19 cellular contexts compared by ENCODE assay signal in genomic region chr2:10655074-10655840, GRCh38. TPM values are rescaled to one million over a fixed set of nuclear protein-coding genes. Genes with fewer than 3 reads are reported as not detected.
DNase-seq lines count a peak whose midpoint lies in the region; ATAC-seq lines count a peak whose summit lies in the region.
"Had no signal": no experiment of that assay in that cellular context is flagged by ENCODE, and none has a peak within 500 bp of the region (broad histone marks: within the 10 kb centered on the region; RNA-seq: fewer than 3 reads in every experiment).

No MANE protein-coding gene starts in this region.

- no peaks in the 10 kb centered on the region for H3K9me2 ChIP-seq in GM23248 (ENCODE audit: insufficient read depth)

- H3K4me1 ChIP-seq in GM23248 (ENCODE audit: insufficient read depth), result peaks cover 34% of the 10 kb centered on the region
- H3K4me1 ChIP-seq: left ventricle myocardium inferior had no signal

- peak; percentile 28 to 37 for ATAC-seq in activated CD4-positive, CD25-positive, alpha-beta regulatory T cell treated with anti-CD3 and anti-CD28 coated beads, Interleukin-2, amount 50 U/mL, for 24 hours
- ATAC-seq in activated naive CD4-positive, alpha-beta T cell treated with anti-CD3 and anti-CD28 coated beads, Interleukin-2, amount 50 U/mL, for 72 hours, result peak in 1 of 2 donors; percentile 40
- no peak for ATAC-seq in GM19397 (IDR thresholded peaks at IDR 0.05; ENCODE audit: unreplicated experiment)
- ATAC-seq in GM19452 (IDR thresholded peaks at IDR 0.05; ENCODE audit: unreplicated experiment), result no peak

- H3K4me2 ChIP-seq in GM23248 (ENCODE audit: unreplicated experiment), result no peak overlapping the region

- H3K27ac Mint-ChIP-seq in activated naive CD4-positive, alpha-beta T cell treated with anti-CD3 and anti-CD28 coated beads, Interleukin-2, amount 50 U/mL, for 72 hours, result peak overlapping the region; percentile 12 to 37

- no peak overlapping the region for H2AFZ ChIP-seq in GM23248

- H3K9ac ChIP-seq in GM23248, result no peak overlapping the region

- no peaks in the 10 kb centered on the region for H3K9me3 ChIP-seq in GM23248 (ENCODE audit: low read depth)
- H3K9me3 ChIP-seq: left ventricle myocardium inferior, SJSA1, upper lobe of left lung had no signal

- H3K79me2 ChIP-seq in GM23248 (ENCODE audit: insufficient read depth), result no peaks in the 10 kb centered on the region

- H3K27me3 ChIP-seq in GM23248 (replicated peaks; ENCODE audit: insufficient read depth), result no peaks in the 10 kb centered on the region
- H3K27me3 ChIP-seq: SJSA1, upper lobe of left lung had no signal

- H4K20me1 ChIP-seq in GM23248 (ENCODE audit: insufficient read depth), result no peaks in the 10 kb centered on the region

- H3K9me3 Mint-ChIP-seq in activated naive CD4-positive, alpha-beta T cell treated with anti-CD3 and anti-CD28 coated beads, Interleukin-2, amount 50 U/mL, for 72 hours, result no peaks in the 10 kb centered on the region

- H3K4me3 ChIP-seq in GM23248, result no peak overlapping the region
- H3K4me3 ChIP-seq: left ventricle myocardium inferior, SJSA1, upper lobe of left lung had no signal

- H3K36me3 ChIP-seq in GM23248 (ENCODE audit: low read depth), result peaks cover 12% of the 10 kb centered on the region

- H3K27ac ChIP-seq in GM23248, result no peak overlapping the region
- H3K27ac ChIP-seq: C4-2B, left ventricle myocardium inferior, SJSA1, upper lobe of left lung had no signal

- H3F3A ChIP-seq in GM23248 (ENCODE audit: insufficient read depth), result peaks cover 17% of the 10 kb centered on the region

- 66% methylated on average over 7 of the region's 7 CpGs for WGBS in GM23248 (ENCODE audit: low coverage in 1 of 2, low lambda C conversion rate in 2 of 2, missing lambda C conversion rate in 2 of 2), 2 experiments

- no peak for DNase-seq in activated CD4-positive, CD25-positive, alpha-beta regulatory T cell (lab: John Stamatoyannopoulos, UW)
- DNase-seq in GM23248, result peak; percentile 47
- DNase-seq in activated naive CD4-positive, alpha-beta T cell treated with anti-CD3 and anti-CD28 coated beads, Interleukin-2, amount 50 U/mL, for 72 hours (ENCODE audit: low spot score in 2 of 2), result no peak
- peak; percentile 31 for DNase-seq in kidney tubule cell (ENCODE audit: low spot score)
- DNase-seq in stimulated activated CD8-positive, alpha-beta memory T cell treated with anti-CD3 and anti-CD28 coated beads, Interleukin-4, amount 100 ng/mL, for 48 hours, result no peak
- DNase-seq: 8988T; activated CD8-positive, alpha-beta memory T cell treated with anti-CD3 and anti-CD28 coated beads for 24 hours; caudate nucleus; DMS79 treated with DMSO at 0.1 percent for 48 hours; effector memory CD4-positive, alpha-beta T cell; left ventricle myocardium inferior; NCI-H1694 treated with DMSO at 0.1 percent for 48 hours; NCI-H510A; upper lobe of left lung had no signal

- in situ Hi-C loops in GM23248 (cut with MboI), result loop anchor here (25.0 kb wide), 1 partner anchor 543 kb away; the partner anchor contains the start of gene RRM2

- peaks cover 11 to 31% of the 10 kb centered on the region in 2 donors for H3K36me3 Mint-ChIP-seq in activated naive CD4-positive, alpha-beta T cell treated with anti-CD3 and anti-CD28 coated beads, Interleukin-2, amount 50 U/mL, for 72 hours

RNA-seq across cellular contexts. Expression of gene NOL10, which starts 34.5 kb away (rescaled TPM):
- total RNA-seq in GM23248 (2014; rRNA removed; shearing (Covaris generic)), result 33.3 and 39.0 TPM in 2 replicates
- polyA plus RNA-seq in GM23248 (2016; fragmentation: Nextera tagmentation; extraction: Ambion mirVana), result 27.5 and 30.2 TPM in 2 replicates
- 10 to 100 TPM; 29.1 to 39.6 TPM for total RNA-seq in activated naive CD4-positive, alpha-beta T cell treated with anti-CD3 and anti-CD28 coated beads, Interleukin-2, amount 50 U/mL, for 72 hours

Comparison
In these comparisons a context has a peak if more than half of its experiments do, and no peak if none do; other contexts are left out.
1. ATAC-seq: peak in activated CD4-positive, CD25-positive, alpha-beta regulatory T cell treated with anti-CD3 and anti-CD28 coated beads, Interleukin-2, amount 50 U/mL, for 24 hours (2 of 2); none in GM19397 (single experiment) and GM19452 (single experiment).
2. DNase-seq: peak in GM23248 (single experiment) and kidney tubule cell (single experiment); none in activated CD4-positive, CD25-positive, alpha-beta regulatory T cell (0 of 4), activated naive CD4-positive, alpha-beta T cell treated with anti-CD3 and anti-CD28 coated beads, Interleukin-2, amount 50 U/mL, for 72 hours (0 of 2) and stimulated activated CD8-positive, alpha-beta memory T cell treated with anti-CD3 and anti-CD28 coated beads, Interleukin-4, amount 100 ng/mL, for 48 hours (single experiment).